Comparison of ENCODE assay signal across 16 cellular contexts in genomic region chr6:14060971-14061370, GRCh38.
"Had no signal": no experiment of that assay in that cellular context is flagged by ENCODE, and none has a peak within 500 bp of the region (broad histone marks: within the 10 kb centered on the region; RNA-seq: fewer than 3 reads in every experiment).

No MANE protein-coding gene starts in this region.

- FAIRE-seq: colon, endometrium, small intestine had no signal

- ATAC-seq: activated CD8-positive, alpha-beta T cell treated with anti-CD3 and anti-CD28 coated beads for 36 hours; activated T-cell treated with anti-CD3 and anti-CD28 coated beads, Interleukin-2, amount 50 U/mL, for 4 hours; esophagus mucosa; left lung; naive thymus-derived CD8-positive, alpha-beta T cell; WTC11 had no signal

- DNase-seq: activated CD4-positive, alpha-beta T cell treated with anti-CD3 and anti-CD28 coated beads for 4 hours; activated CD8-positive, alpha-beta T cell treated with anti-CD3 and anti-CD28 coated beads for 36 hours; activated effector memory CD4-positive, alpha-beta T cell treated with Interleukin-2 at 50 U/mL for 16 hours; activated T-cell treated with anti-CD3 and anti-CD28 coated beads, Interleukin-2, amount 50 U/mL, for 4 hours; adrenal gland; islet precursor cell; left lung; mesenchymal stem cell; naive thymus-derived CD8-positive, alpha-beta T cell; posterior cingulate gyrus; small intestine; stimulated activated CD4-positive, alpha-beta T cell treated with anti-CD3 and anti-CD28 coated beads, Interleukin-4, amount 100 ng/mL, for 4 hours had no signal
